ENCODE assay signal across 15 cellular contexts in genomic region chr11:122676638-122677037, GRCh38. TPM values are rescaled to one million over a fixed set of nuclear protein-coding genes. Genes with fewer than 3 reads are reported as not detected.
DNase-seq lines count a peak whose midpoint lies in the region; ATAC-seq and FAIRE-seq lines count a peak whose summit lies in the region.
"Had no signal": no experiment of that assay in that cellular context is flagged by ENCODE, and none has a peak within 500 bp of the region (broad histone marks: within the 10 kb centered on the region; RNA-seq: fewer than 3 reads in every experiment).

No MANE protein-coding gene starts in this region.

- no peaks in the 10 kb centered on the region for H3K9me3 ChIP-seq in BLaER1
- no peaks in the 10 kb centered on the region for H3K9me3 ChIP-seq in CD8-positive, alpha-beta memory T cell (ENCODE audit: low read length)
- H3K9me3 ChIP-seq in small intestine (ENCODE audit: control insufficient read depth, low read depth) = no peaks in the 10 kb centered on the region
- H3K9me3 ChIP-seq: pancreas, spleen, thoracic aorta had no signal

- CTCF ChIA-PET in CD8-positive, alpha-beta memory T cell (lab: Charles Lee) = interaction anchor here (1.1 kb wide), 1 partner anchor 79 kb away, joined by 4 read pairs; no protein-coding TSS in a partner anchor
- CTCF ChIA-PET in activated CD8-positive, alpha-beta T cell treated with anti-CD3 and anti-CD28 coated beads, Interleukin-2, amount 10 ng/mL, durations not matched to agents 7 days and 5 days (lab: Charles Lee) = interaction anchor here (2.2 to 17.6 kb wide), 2 partner anchors 21 to 81 kb away, joined by 16 to 225 read pairs; no protein-coding TSS in a partner anchor

- no peak for ATAC-seq in activated CD8-positive, alpha-beta T cell treated with anti-CD3 and anti-CD28 coated beads, Interleukin-2, amount 10 ng/mL, durations not matched to agents 7 days and 5 days
- no peak for ATAC-seq in HG03045 (IDR thresholded peaks at IDR 0.05; ENCODE audit: unreplicated experiment)

- peak overlapping the region; percentile 96 for H3K27ac ChIP-seq in BLaER1
- H3K27ac ChIP-seq in CD8-positive, alpha-beta memory T cell (ENCODE audit: low read depth, low read length) = no peak overlapping the region
- no peak overlapping the region for H3K27ac ChIP-seq in small intestine (ENCODE audit: low read depth in 1 of 2, low read length in 1 of 2)
- H3K27ac ChIP-seq: pancreas, thoracic aorta had no signal

- POLR2A ChIA-PET in CD8-positive, alpha-beta memory T cell (lab: Charles Lee) = interaction anchor here (1.7 to 3.4 kb wide), 2 partner anchors 20 to 385 kb away, joined by 4 to 20 read pairs; partner anchors contain the start of gene HSPA8
- POLR2A ChIA-PET in activated CD8-positive, alpha-beta T cell treated with anti-CD3 and anti-CD28 coated beads, Interleukin-2, amount 10 ng/mL, durations not matched to agents 7 days and 5 days (lab: Charles Lee) = interaction anchor here (1.2 to 4.0 kb wide), 2 partner anchors 21 to 69 kb away, joined by 4 to 24 read pairs; partner anchors contain the start of gene UBASH3B

- H3K36me3 ChIP-seq in BLaER1 (peaks cover 94% of the 10 kb centered on the region), small intestine (ENCODE audit: control insufficient read depth in 2 of 2, insufficient read depth in 2 of 2, low read length in 2 of 2) (no peaks in the 10 kb centered on the region)
- no peaks in the 10 kb centered on the region for H3K36me3 ChIP-seq in CD8-positive, alpha-beta memory T cell (ENCODE audit: insufficient read depth, low read length)
- H3K36me3 ChIP-seq: pancreas, thoracic aorta had no signal

- H3K4me3 ChIP-seq in BLaER1 = no peak overlapping the region
- H3K4me3 ChIP-seq in CD8-positive, alpha-beta memory T cell (ENCODE audit: low read length) = no peak overlapping the region
- H3K4me3 ChIP-seq in small intestine (ENCODE audit: low read depth in 1 of 2, low read length in 2 of 2) = no peak overlapping the region
- H3K4me3 ChIP-seq: pancreas, spleen, thoracic aorta had no signal

- no peak for DNase-seq in CD8-positive, alpha-beta memory T cell
- no peak for DNase-seq in activated CD8-positive, alpha-beta T cell treated with anti-CD3 and anti-CD28 coated beads, Interleukin-2, amount 10 ng/mL, durations not matched to agents 7 days and 5 days
- no peak for DNase-seq in immature natural killer cell
- no peak for DNase-seq in small intestine
- no peak for DNase-seq in NCI-H345 treated with DMSO at 0.1 percent for 48 hours (lab: John Stamatoyannopoulos, UW; ENCODE audit: unreplicated experiment)
- no peak for DNase-seq in NCI-H2196 (lab: John Stamatoyannopoulos, UW; ENCODE audit: unreplicated experiment)
- DNase-seq: midbrain, MM.1S, NCI-H2081, pancreas, RPMI8226, spleen had no signal

- WGBS in small intestine, 3 donors = 71 to 88% (median 80%) methylated on average over 4 of the region's 4 CpGs

- no peaks in the 10 kb centered on the region for H3K27me3 ChIP-seq in BLaER1
- H3K27me3 ChIP-seq in CD8-positive, alpha-beta memory T cell (ENCODE audit: insufficient read depth, low read length, poor library complexity, severe bottlenecking) = no peaks in the 10 kb centered on the region
- H3K27me3 ChIP-seq in small intestine (ENCODE audit: control insufficient read depth in 2 of 2, insufficient read depth in 2 of 2, low read length in 2 of 2) = no peaks in the 10 kb centered on the region
- H3K27me3 ChIP-seq: pancreas, spleen had no signal

- H3K27me3 Mint-ChIP-seq in CD8-positive, alpha-beta memory T cell = no peaks in the 10 kb centered on the region
- H3K27me3 Mint-ChIP-seq in activated CD8-positive, alpha-beta T cell treated with anti-CD3 and anti-CD28 coated beads, Interleukin-2, amount 10 ng/mL, durations not matched to agents 7 days and 5 days (ENCODE audit: low read depth) = no peaks in the 10 kb centered on the region
- peaks cover 0 to 4% (median 2%) of the 10 kb centered on the region in 3 donors for H3K27me3 Mint-ChIP-seq in immature natural killer cell (ENCODE audit: low read depth in 3 of 3)

- H3K4me1 Mint-ChIP-seq in CD8-positive, alpha-beta memory T cell = peaks cover 50 to 74% (median 52%) of the 10 kb centered on the region in 3 donors
- H3K4me1 Mint-ChIP-seq in activated CD8-positive, alpha-beta T cell treated with anti-CD3 and anti-CD28 coated beads, Interleukin-2, amount 10 ng/mL, durations not matched to agents 7 days and 5 days (ENCODE audit: low read depth) = peaks cover 60% of the 10 kb centered on the region
- H3K4me1 Mint-ChIP-seq in immature natural killer cell = peaks cover 25 to 50% of the 10 kb centered on the region in 2 donors

- peaks cover 100% of the 10 kb centered on the region for H3K4me1 ChIP-seq in BLaER1
- H3K4me1 ChIP-seq in CD8-positive, alpha-beta memory T cell (ENCODE audit: insufficient read depth, low read length) = peaks cover 51% of the 10 kb centered on the region
- no peaks in the 10 kb centered on the region for H3K4me1 ChIP-seq in small intestine (ENCODE audit: control insufficient read depth in 2 of 2, insufficient read depth in 1 of 2, low read depth in 1 of 2, low read length in 1 of 2)
- H3K4me1 ChIP-seq: pancreas had no signal

- H4K20me1 ChIP-seq in BLaER1 = peaks cover 56% of the 10 kb centered on the region

- H3K27ac Mint-ChIP-seq in CD8-positive, alpha-beta memory T cell = peak overlapping the region in 7 of 8 donors; percentile 64 to 93 (median 82)
- peak overlapping the region; percentile 31 for H3K27ac Mint-ChIP-seq in activated CD8-positive, alpha-beta T cell treated with anti-CD3 and anti-CD28 coated beads, Interleukin-2, amount 10 ng/mL, durations not matched to agents 7 days and 5 days
- peak overlapping the region in 5 of 6 donors; percentile 31 to 78 (median 65) for H3K27ac Mint-ChIP-seq in immature natural killer cell

- H3K9ac ChIP-seq in BLaER1 = peak overlapping the region; percentile 84

- H3K4me2 ChIP-seq in BLaER1 = peak overlapping the region; percentile 99

- peaks cover 0 to 5% (median 2%) of the 10 kb centered on the region in 3 donors for H3K36me3 Mint-ChIP-seq in CD8-positive, alpha-beta memory T cell
- H3K36me3 Mint-ChIP-seq in activated CD8-positive, alpha-beta T cell treated with anti-CD3 and anti-CD28 coated beads, Interleukin-2, amount 10 ng/mL, durations not matched to agents 7 days and 5 days (ENCODE audit: low read depth) = peaks cover 30% of the 10 kb centered on the region
- peaks cover 0 to 5% (median 4%) of the 10 kb centered on the region in 3 donors for H3K36me3 Mint-ChIP-seq in immature natural killer cell

- no peak for FAIRE-seq in small intestine (lab: Jason Lieb, UNC)
- FAIRE-seq: pancreas had no signal

- H3K9me3 Mint-ChIP-seq in CD8-positive, alpha-beta memory T cell = no peaks in the 10 kb centered on the region
- no peaks in the 10 kb centered on the region for H3K9me3 Mint-ChIP-seq in activated CD8-positive, alpha-beta T cell treated with anti-CD3 and anti-CD28 coated beads, Interleukin-2, amount 10 ng/mL, durations not matched to agents 7 days and 5 days (ENCODE audit: insufficient read depth)
- no peaks in the 10 kb centered on the region for H3K9me3 Mint-ChIP-seq in immature natural killer cell

- H3K4me3 Mint-ChIP-seq in CD8-positive, alpha-beta memory T cell = peak overlapping the region in 6 of 7 donors; percentile 5 to 64 (median 34)
- H3K4me3 Mint-ChIP-seq in activated CD8-positive, alpha-beta T cell treated with anti-CD3 and anti-CD28 coated beads, Interleukin-2, amount 10 ng/mL, durations not matched to agents 7 days and 5 days = no peak overlapping the region
- peak overlapping the region in 2 of 5 donors; percentile 44 to 52 for H3K4me3 Mint-ChIP-seq in immature natural killer cell

RNA-seq across cellular contexts. Expression of gene UBASH3B, which starts 21.1 kb away (rescaled TPM):
- 10 to 100 TPM; 34.6 to 36.4 TPM for total RNA-seq in CD8-positive, alpha-beta memory T cell
- 12.0 TPM for polyA plus RNA-seq in CD8-positive, alpha-beta memory T cell
- 10 to 100 TPM; 66.6 to 75.0 TPM for total RNA-seq in activated CD8-positive, alpha-beta T cell treated with anti-CD3 and anti-CD28 coated beads, Interleukin-2, amount 10 ng/mL, durations not matched to agents 7 days and 5 days
- polyA plus RNA-seq in immature natural killer cell (10 to 100 TPM in 1 of 3 donors, 1 to 10 TPM in 2; 7.5 to 17.5 (median 9.6) TPM), small intestine (1 to 10 TPM in 1 of 3 donors, under 1 TPM in 2; 0.89 to 1.1 (median 0.95) TPM)

Comparison
In these comparisons a context has a peak if more than half of its experiments do, and no peak if none do; other contexts are left out.
1. H3K27ac Mint-ChIP-seq: peak in every context shown above with its lines; median percentile 82 in CD8-positive, alpha-beta memory T cell; 65 in immature natural killer cell; 31 in activated CD8-positive, alpha-beta T cell treated with anti-CD3 and anti-CD28 coated beads, Interleukin-2, amount 10 ng/mL, durations not matched to agents 7 days and 5 days.